Comparison of ENCODE assay signal across 1 cellular context in genomic region chr6:137724018-137724403, GRCh38.
TF ChIP-seq lines count a peak whose summit lies in the region.

No MANE protein-coding gene starts in this region.

TF ChIP-seq in HepG2, 621 proteins besides CTCF, POLR2A, EP300 and RAD21 (continued from another document and continues in another):
- TF ChIP-seq PRDM15 (CRISPR knock-in tag; IDR thresholded peaks at IDR 0.05) (peak; percentile 76), ZNF557 (CRISPR knock-in tag; IDR thresholded peaks at IDR 0.05) (peak; percentile 82; the same call in 1 of the 2 replicates), RARA (CRISPR knock-in tag; IDR thresholded peaks at IDR 0.05) (peak; percentile 86), MEIS1 (CRISPR knock-in tag; IDR thresholded peaks at IDR 0.05; ENCODE audit: borderline replicate concordance) (no peak; the same call in 1 of the 2 replicates), SP4 (CRISPR knock-in tag; IDR thresholded peaks at IDR 0.05) (peak; percentile 41), IRX3 (CRISPR knock-in tag; IDR thresholded peaks at IDR 0.05; ENCODE audit: borderline replicate concordance, low read depth) (no peak), ZNF263 (CRISPR knock-in tag; IDR thresholded peaks at IDR 0.05) (peak; percentile 38; the same call in 1 of the 2 replicates), ZNF639 (CRISPR knock-in tag; conservative IDR thresholded peaks at IDR 0.05) (0 out of 2 replicates have a peak, but pooled peaks have one; percentile 52), RFX1 (IDR thresholded peaks at IDR 0.05) (no peak), ZBTB39 (CRISPR knock-in tag; IDR thresholded peaks at IDR 0.05) (0 out of 2 replicates have a peak, but pooled peaks have one; percentile 40), ZNF280D (CRISPR knock-in tag; IDR thresholded peaks at IDR 0.05) (peak; percentile 79), HMGXB4 (CRISPR knock-in tag; IDR thresholded peaks at IDR 0.05; ENCODE audit: borderline replicate concordance in 1 of 2, low read depth in 1 of 2) (peak in 1 of 2 experiments; percentile 51; a peak in 1 of 4 replicates), SAFB2 (CRISPR knock-in tag; IDR thresholded peaks at IDR 0.05; ENCODE audit: borderline replicate concordance, low read depth) (no peak), ZFP36L1 (CRISPR knock-in tag; IDR thresholded peaks at IDR 0.05) (no peak), ZNF431 (CRISPR knock-in tag; IDR thresholded peaks at IDR 0.05; ENCODE audit: borderline replicate concordance, low read depth) (peak; percentile 71; the same call in 1 of the 2 replicates), KLF6 (CRISPR knock-in tag; IDR thresholded peaks at IDR 0.05) (peak; percentile 90; the same call in 1 of the 2 replicates), ZFP41 (CRISPR knock-in tag; IDR thresholded peaks at IDR 0.05; ENCODE audit: borderline replicate concordance) (peak; percentile 87; the same call in 1 of the 2 replicates), NFIC (IDR thresholded peaks at IDR 0.05; ENCODE audit: low read length) (no peak), NFKBIZ (CRISPR knock-in tag; IDR thresholded peaks at IDR 0.05) (peak; percentile 74; the same call in 1 of the 2 replicates), ARID5B (CRISPR knock-in tag; IDR thresholded peaks at IDR 0.05) (peak; percentile 89), ELF3 (CRISPR knock-in tag; IDR thresholded peaks at IDR 0.05) (peak; percentile 83), ATF7 (IDR thresholded peaks at IDR 0.05) (no peak), ATF7 (CRISPR knock-in tag; IDR thresholded peaks at IDR 0.05) (0 out of 2 replicates have a peak, but pooled peaks have one; percentile 57), CENPT (CRISPR knock-in tag; IDR thresholded peaks at IDR 0.05; ENCODE audit: low read depth) (no peak), BATF2 (CRISPR knock-in tag; IDR thresholded peaks at IDR 0.05) (0 out of 2 replicates have a peak, but pooled peaks have one; percentile 68), ZNF768 (CRISPR knock-in tag; IDR thresholded peaks at IDR 0.05) (no peak), EHMT2 (IDR thresholded peaks at IDR 0.05; ENCODE audit: borderline replicate concordance, low read depth, low read length) (no peak), SYNCRIP (IDR thresholded peaks at IDR 0.05; ENCODE audit: insufficient read depth, low read depth, low read length) (no peak), ZNF672 (CRISPR knock-in tag; IDR thresholded peaks at IDR 0.05) (no peak), TRAFD1 (CRISPR knock-in tag; IDR thresholded peaks at IDR 0.05; ENCODE audit: borderline replicate concordance) (no peak), KMT2B (CRISPR knock-in tag; IDR thresholded peaks at IDR 0.05) (peak; percentile 70), ZSCAN29 (CRISPR knock-in tag; conservative IDR thresholded peaks at IDR 0.05) (peak; percentile 48; the same call in 1 of the 2 replicates), XRCC5 (optimal IDR thresholded peaks at IDR 0.05; ENCODE audit: low read length) (peak; percentile 62), AKAP8 (CRISPR knock-in tag; IDR thresholded peaks at IDR 0.05) (no peak), ZSCAN9 (CRISPR knock-in tag; IDR thresholded peaks at IDR 0.05; ENCODE audit: borderline replicate concordance) (peak; percentile 62; the same call in 1 of the 2 replicates), HHEX (CRISPR knock-in tag; IDR thresholded peaks at IDR 0.05) (no peak), ZNF414 (CRISPR knock-in tag; IDR thresholded peaks at IDR 0.05) (peak; percentile 22; the same call in 1 of the 2 replicates), ZBTB8A (CRISPR knock-in tag; IDR thresholded peaks at IDR 0.05; ENCODE audit: borderline replicate concordance, low read depth) (no peak), TBX3 (IDR thresholded peaks at IDR 0.05; ENCODE audit: borderline replicate concordance) (peak; percentile 36; the same call in 1 of the 2 replicates), ZNF543 (CRISPR knock-in tag; IDR thresholded peaks at IDR 0.05) (0 out of 2 replicates have a peak, but pooled peaks have one; percentile 2), ZNF614 (CRISPR knock-in tag; IDR thresholded peaks at IDR 0.05; ENCODE audit: borderline replicate concordance) (peak; percentile 62; the same call in 1 of the 2 replicates), PITX1 (CRISPR knock-in tag; IDR thresholded peaks at IDR 0.05) (peak; percentile 85), ZNF652 (CRISPR knock-in tag; IDR thresholded peaks at IDR 0.05; ENCODE audit: borderline replicate concordance, low read depth) (peak; percentile 43; the same call in 1 of the 2 replicates)
